Comparison of ENCODE assay signal across 20 cellular contexts in genomic region chr2:230674930-230675672, GRCh38. TPM values are rescaled to one million over a fixed set of nuclear protein-coding genes. Genes with fewer than 3 reads are reported as not detected.
DNase-seq lines count a peak whose midpoint lies in the region; ATAC-seq and TF ChIP-seq lines count a peak whose summit lies in the region.
"Had no signal": no experiment of that assay in that cellular context is flagged by ENCODE, and none has a peak within 500 bp of the region (broad histone marks: within the 10 kb centered on the region; RNA-seq: fewer than 3 reads in every experiment).

No MANE protein-coding gene starts in this region.

- POLR2A ChIA-PET in activated CD8-positive, alpha-beta T cell treated with anti-CD3 and anti-CD28 coated beads for 36 hours (lab: Charles Lee), result no interaction called here
- POLR2A ChIA-PET in activated CD8-positive, alpha-beta T cell treated with anti-CD3 and anti-CD28 coated beads, Interleukin-2, amount 10 ng/mL, durations not matched to agents 7 days and 5 days (lab: Charles Lee), result interaction anchor here (1.1 kb wide), 1 partner anchor 17 kb away, joined by 3 read pairs; no protein-coding TSS in a partner anchor

- no peaks in the 10 kb centered on the region for H3K27me3 Mint-ChIP-seq in activated CD8-positive, alpha-beta T cell treated with anti-CD3 and anti-CD28 coated beads for 36 hours
- no peaks in the 10 kb centered on the region for H3K27me3 Mint-ChIP-seq in activated CD8-positive, alpha-beta T cell treated with anti-CD3 and anti-CD28 coated beads, Interleukin-2, amount 10 ng/mL, durations not matched to agents 7 days and 5 days (ENCODE audit: low read depth)
- H3K27me3 Mint-ChIP-seq: CD4-positive, alpha-beta memory T cell had no signal

- peaks cover 28% of the 10 kb centered on the region for H3K4me1 Mint-ChIP-seq in activated CD8-positive, alpha-beta T cell treated with anti-CD3 and anti-CD28 coated beads for 36 hours (ENCODE audit: low read depth)
- peaks cover 66% of the 10 kb centered on the region for H3K4me1 Mint-ChIP-seq in activated CD8-positive, alpha-beta T cell treated with anti-CD3 and anti-CD28 coated beads, Interleukin-2, amount 10 ng/mL, durations not matched to agents 7 days and 5 days (ENCODE audit: low read depth)
- H3K4me1 Mint-ChIP-seq in stimulated activated effector memory CD8-positive, alpha-beta T cell treated with anti-CD3 and anti-CD28 coated beads, Interleukin-12 subunit alpha, Interleukin-12 subunit beta, amount 100 ng/mL, for 72 hours, result peaks cover 41% of the 10 kb centered on the region

- H3K9me3 Mint-ChIP-seq in activated CD8-positive, alpha-beta T cell treated with anti-CD3 and anti-CD28 coated beads for 36 hours, result peaks cover 13% of the 10 kb centered on the region
- peaks cover 8% of the 10 kb centered on the region for H3K9me3 Mint-ChIP-seq in activated CD8-positive, alpha-beta T cell treated with anti-CD3 and anti-CD28 coated beads, Interleukin-2, amount 10 ng/mL, durations not matched to agents 7 days and 5 days (ENCODE audit: insufficient read depth)
- peaks cover 2% of the 10 kb centered on the region for H3K9me3 Mint-ChIP-seq in stimulated activated effector memory CD8-positive, alpha-beta T cell treated with anti-CD3 and anti-CD28 coated beads, Interleukin-12 subunit alpha, Interleukin-12 subunit beta, amount 100 ng/mL, for 72 hours

- DNase-seq in activated CD8-positive, alpha-beta T cell treated with anti-CD3 and anti-CD28 coated beads for 36 hours, result no peak
- no peak for DNase-seq in activated CD8-positive, alpha-beta T cell treated with anti-CD3 and anti-CD28 coated beads, Interleukin-2, amount 10 ng/mL, durations not matched to agents 7 days and 5 days
- DNase-seq in RPMI7951 (ENCODE audit: low read depth), result peak; percentile 31
- peak; percentile 60 for DNase-seq in islet precursor cell
- DNase-seq in stimulated activated effector memory CD8-positive, alpha-beta T cell treated with anti-CD3 and anti-CD28 coated beads, Interleukin-12 subunit alpha, Interleukin-12 subunit beta, amount 100 ng/mL, for 72 hours (ENCODE audit: low spot score in 2 of 2), result no peak
- DNase-seq in GM20000 (ENCODE audit: low spot score), result no peak
- DNase-seq: BE2C; CD4-positive, alpha-beta memory T cell; DMS153; MG63; NCI-H1048; NCI-H1436 treated with DMSO at 0.1 percent for 48 hours; NCI-H2029; NCI-H2171; NCI-H526; PC-3; SIG-M5 had no signal

- peak; percentile 37 for ATAC-seq in activated CD8-positive, alpha-beta T cell treated with anti-CD3 and anti-CD28 coated beads for 36 hours
- no peak for ATAC-seq in activated CD8-positive, alpha-beta T cell treated with anti-CD3 and anti-CD28 coated beads, Interleukin-2, amount 10 ng/mL, durations not matched to agents 7 days and 5 days
- ATAC-seq in stimulated activated effector memory CD8-positive, alpha-beta T cell treated with anti-CD3 and anti-CD28 coated beads, Interleukin-12 subunit alpha, Interleukin-12 subunit beta, amount 100 ng/mL, for 72 hours, result no peak
- ATAC-seq in HG02759 (IDR thresholded peaks at IDR 0.05; ENCODE audit: unreplicated experiment) (no peak), HG02852 (IDR thresholded peaks at IDR 0.05; ENCODE audit: unreplicated experiment) (no peak)
- ATAC-seq: HCT116, PC-3 had no signal

- H3K4me3 Mint-ChIP-seq in activated CD8-positive, alpha-beta T cell treated with anti-CD3 and anti-CD28 coated beads for 36 hours, result no peak overlapping the region
- no peak overlapping the region for H3K4me3 Mint-ChIP-seq in activated CD8-positive, alpha-beta T cell treated with anti-CD3 and anti-CD28 coated beads, Interleukin-2, amount 10 ng/mL, durations not matched to agents 7 days and 5 days
- H3K4me3 Mint-ChIP-seq in stimulated activated effector memory CD8-positive, alpha-beta T cell treated with anti-CD3 and anti-CD28 coated beads, Interleukin-12 subunit alpha, Interleukin-12 subunit beta, amount 100 ng/mL, for 72 hours, result no peak overlapping the region

- CTCF ChIA-PET in activated CD8-positive, alpha-beta T cell treated with anti-CD3 and anti-CD28 coated beads for 36 hours (lab: Charles Lee), result no interaction called here
- CTCF ChIA-PET in activated CD8-positive, alpha-beta T cell treated with anti-CD3 and anti-CD28 coated beads, Interleukin-2, amount 10 ng/mL, durations not matched to agents 7 days and 5 days (lab: Charles Lee), result interaction anchor here (1.0 to 2.1 kb wide), 3 partner anchors 11 to 118 kb away, joined by 3 to 6 read pairs (median 3); no protein-coding TSS in a partner anchor

- intact Hi-C loops in activated CD8-positive, alpha-beta T cell treated with anti-CD3 and anti-CD28 coated beads for 36 hours (cut with micrococcal nuclease), result no loop called here

- H3K27ac Mint-ChIP-seq in activated CD8-positive, alpha-beta T cell treated with anti-CD3 and anti-CD28 coated beads for 36 hours, result no peak overlapping the region
- no peak overlapping the region for H3K27ac Mint-ChIP-seq in activated CD8-positive, alpha-beta T cell treated with anti-CD3 and anti-CD28 coated beads, Interleukin-2, amount 10 ng/mL, durations not matched to agents 7 days and 5 days
- H3K27ac Mint-ChIP-seq in stimulated activated effector memory CD8-positive, alpha-beta T cell treated with anti-CD3 and anti-CD28 coated beads, Interleukin-12 subunit alpha, Interleukin-12 subunit beta, amount 100 ng/mL, for 72 hours, result peak overlapping the region; percentile 23
- H3K27ac Mint-ChIP-seq: CD4-positive, alpha-beta memory T cell had no signal

- no peak for TF ChIP-seq CTCF in activated CD8-positive, alpha-beta T cell treated with anti-CD3 and anti-CD28 coated beads for 36 hours (IDR thresholded peaks at IDR 0.05)
- TF ChIP-seq CTCF in GM20000 (IDR thresholded peaks at IDR 0.05; ENCODE audit: extremely low read depth, missing control alignments), result no peak

- peaks cover 8% of the 10 kb centered on the region for H3K36me3 Mint-ChIP-seq in activated CD8-positive, alpha-beta T cell treated with anti-CD3 and anti-CD28 coated beads for 36 hours (ENCODE audit: low read depth)
- H3K36me3 Mint-ChIP-seq in activated CD8-positive, alpha-beta T cell treated with anti-CD3 and anti-CD28 coated beads, Interleukin-2, amount 10 ng/mL, durations not matched to agents 7 days and 5 days (ENCODE audit: low read depth), result peaks cover 19% of the 10 kb centered on the region
- no peaks in the 10 kb centered on the region for H3K36me3 Mint-ChIP-seq in stimulated activated effector memory CD8-positive, alpha-beta T cell treated with anti-CD3 and anti-CD28 coated beads, Interleukin-12 subunit alpha, Interleukin-12 subunit beta, amount 100 ng/mL, for 72 hours

RNA-seq across cellular contexts. Expression of gene CAB39, which starts 37.5 kb away (rescaled TPM):
- 100 to 1,000 TPM; 119 to 120 TPM for total RNA-seq in activated CD8-positive, alpha-beta T cell treated with anti-CD3 and anti-CD28 coated beads for 36 hours
- 100 to 1,000 TPM; 175 to 178 TPM for total RNA-seq in activated CD8-positive, alpha-beta T cell treated with anti-CD3 and anti-CD28 coated beads, Interleukin-2, amount 10 ng/mL, durations not matched to agents 7 days and 5 days
- total RNA-seq in RPMI7951 (2014; rRNA removed; shearing (Covaris generic)), result 87.8 and 101 TPM in 2 replicates

Comparison
In these comparisons a context has a peak if more than half of its experiments do, and no peak if none do; other contexts are left out.
1. DNase-seq: peak in RPMI7951 (single experiment) and islet precursor cell (single experiment); none in activated CD8-positive, alpha-beta T cell treated with anti-CD3 and anti-CD28 coated beads for 36 hours (single experiment), activated CD8-positive, alpha-beta T cell treated with anti-CD3 and anti-CD28 coated beads, Interleukin-2, amount 10 ng/mL, durations not matched to agents 7 days and 5 days (single experiment), stimulated activated effector memory CD8-positive, alpha-beta T cell treated with anti-CD3 and anti-CD28 coated beads, Interleukin-12 subunit alpha, Interleukin-12 subunit beta, amount 100 ng/mL, for 72 hours (0 of 2) and GM20000 (single experiment).